In genomic region chr4:7714176-7714575, GRCh38 we compare ENCODE assay signal across 1 cellular context.
TF ChIP-seq lines count a peak whose summit lies in the region.

No MANE protein-coding gene starts in this region.

TF ChIP-seq in GM12878, 131 proteins besides CTCF, POLR2A, EP300 and RAD21 (continued from another document):
- TF ChIP-seq RFX5 (IDR thresholded peaks at IDR 0.05; ENCODE audit: low read depth, low read length) (no peak), POLR2AphosphoS2 (IDR thresholded peaks at IDR 0.05; ENCODE audit: low read depth, low read length) (no peak), SPI1 (IDR thresholded peaks at IDR 0.05; ENCODE audit: borderline replicate concordance, insufficient read depth, low read depth, low read length) (no peak)
